In genomic region chr4:148692242-148692641, GRCh38 we compare ENCODE assay signal across 17 cellular contexts.
"Had no signal": no experiment of that assay in that cellular context is flagged by ENCODE, and none has a peak within 500 bp of the region (broad histone marks: within the 10 kb centered on the region; RNA-seq: fewer than 3 reads in every experiment).

No MANE protein-coding gene starts in this region.

- H3K4me3 ChIP-seq: esophagus squamous epithelium, suprapubic skin, thyroid gland, upper lobe of left lung, vagina had no signal

- H3K27ac ChIP-seq: esophagus squamous epithelium, suprapubic skin, thyroid gland, upper lobe of left lung, vagina had no signal

- H3K27me3 ChIP-seq: esophagus squamous epithelium, suprapubic skin, thyroid gland, upper lobe of left lung, vagina had no signal

- ATAC-seq: left ventricle myocardium superior; naive thymus-derived CD8-positive, alpha-beta T cell; right cardiac atrium; stimulated activated effector memory CD8-positive, alpha-beta T cell treated with anti-CD3 and anti-CD28 coated beads, Interleukin-12 subunit alpha, Interleukin-12 subunit beta, amount 100 ng/mL, for 72 hours; stimulated activated naive CD8-positive, alpha-beta T cell treated with anti-CD3 and anti-CD28 coated beads, Interleukin-15, Interleukin-2, amounts not matched to agents 100 U/mL and 50 U/mL, for 24 hours had no signal

- H3K4me1 ChIP-seq: esophagus squamous epithelium, suprapubic skin, thyroid gland, upper lobe of left lung, vagina had no signal

- H3K9me3 ChIP-seq: esophagus squamous epithelium, suprapubic skin, thyroid gland, upper lobe of left lung, vagina had no signal

- H3K36me3 ChIP-seq: esophagus squamous epithelium, suprapubic skin, thyroid gland, upper lobe of left lung, vagina had no signal

- FAIRE-seq: keratinocyte had no signal

- DNase-seq: esophagus squamous epithelium; foreskin fibroblast; immature natural killer cell; left ventricle myocardium superior; mesendoderm; naive thymus-derived CD8-positive, alpha-beta T cell; posterior cingulate gyrus; right cardiac atrium; stimulated activated CD4-positive, alpha-beta T cell treated with anti-CD3 and anti-CD28 coated beads, Interleukin-4, amount 100 ng/mL, for 1 hour; stimulated activated CD8-positive, alpha-beta memory T cell treated with anti-CD3 and anti-CD28 coated beads, Interleukin-4, amount 100 ng/mL, for 48 hours; stimulated activated naive CD8-positive, alpha-beta T cell treated with anti-CD3 and anti-CD28 coated beads, Interleukin-15, Interleukin-2, amounts not matched to agents 100 U/mL and 50 U/mL, for 24 hours; thyroid gland; upper lobe of left lung had no signal
